ENCODE assay signal across 22 cellular contexts in the genomic region with DNA sequence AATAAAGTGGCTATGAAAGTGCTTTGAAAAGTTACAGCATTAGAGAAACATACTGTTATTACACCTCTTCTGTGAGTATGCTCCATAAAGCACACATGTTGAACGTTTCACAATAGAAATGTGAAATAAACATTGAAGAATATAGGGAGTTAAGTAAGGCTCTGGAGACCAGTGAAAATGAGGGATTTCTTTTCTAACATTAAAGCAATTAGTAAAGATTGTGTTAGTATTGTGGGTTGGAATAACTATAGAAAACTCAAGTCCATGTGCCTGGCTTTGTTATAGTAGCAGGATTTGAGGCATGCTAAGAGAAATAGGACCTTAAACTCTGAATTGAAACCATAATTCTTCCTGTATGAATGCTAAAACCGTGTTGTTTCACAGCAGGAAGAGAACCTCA.
"Had no signal": no experiment of that assay in that cellular context is flagged by ENCODE, and none has a peak within 500 bp of the region (broad histone marks: within the 10 kb centered on the region; RNA-seq: fewer than 3 reads in every experiment).

No MANE protein-coding gene starts in this region.

- H3K36me3 Mint-ChIP-seq: memory B cell; natural killer cell treated with Interleukin-12 subunit alpha and Interleukin-12 subunit beta and Interleukin-15 and Interleukin-18, amount 100 ng/mL, for 72 hours; neural progenitor cell had no signal

- ATAC-seq: effector memory CD8-positive, alpha-beta T cell; gastrocnemius medialis; heart right ventricle; left lung; lower lobe of right lung; natural killer cell treated with Interleukin-12 subunit alpha and Interleukin-12 subunit beta and Interleukin-15 and Interleukin-18, amount 100 ng/mL, for 72 hours; right cardiac atrium; stimulated activated naive B cell treated with anti-CD40 and anti-IgM and Interleukin-4, amounts not matched to agents 10 μg/mL and 1 μg/mL and 100 μg/mL, for 72 hours; stimulated activated naive CD8-positive, alpha-beta T cell treated with anti-CD3 and anti-CD28 coated beads, Interleukin-15, amount 100 ng/mL, for 72 hours had no signal

- DNase-seq: cortex of kidney; effector memory CD8-positive, alpha-beta T cell; gastrocnemius medialis; heart right ventricle; hypothalamus; islet precursor cell; left lung; lower lobe of right lung; midbrain; nucleus accumbens; ovary; right cardiac atrium; small intestine; stimulated activated CD4-positive, alpha-beta T cell treated with anti-CD3 and anti-CD28 coated beads, Interleukin-4, amount 100 ng/mL, for 1 hour; stimulated activated naive B cell treated with anti-CD40 and anti-IgM and Interleukin-4, amounts not matched to agents 10 μg/mL and 1 μg/mL and 100 μg/mL, for 72 hours; stimulated activated naive CD8-positive, alpha-beta T cell treated with anti-CD3 and anti-CD28 coated beads, Interleukin-15, amount 100 ng/mL, for 72 hours; testis; upper lobe of right lung had no signal

- H3K27ac Mint-ChIP-seq: neural progenitor cell; progenitor cell of endocrine pancreas; stimulated activated naive B cell treated with anti-CD40 and anti-IgM and Interleukin-4, amounts not matched to agents 10 μg/mL and 1 μg/mL and 100 μg/mL, for 72 hours; stimulated activated naive CD8-positive, alpha-beta T cell treated with anti-CD3 and anti-CD28 coated beads, Interleukin-15, amount 100 ng/mL, for 72 hours had no signal

- H3K4me1 Mint-ChIP-seq: neural progenitor cell had no signal

- H3K9me3 Mint-ChIP-seq: effector memory CD8-positive, alpha-beta T cell; memory B cell; natural killer cell treated with Interleukin-12 subunit alpha and Interleukin-12 subunit beta and Interleukin-15 and Interleukin-18, amount 100 ng/mL, for 72 hours; neural progenitor cell; stimulated activated naive B cell treated with anti-CD40 and anti-IgM and Interleukin-4, amounts not matched to agents 10 μg/mL and 1 μg/mL and 100 μg/mL, for 72 hours; stimulated activated naive CD8-positive, alpha-beta T cell treated with anti-CD3 and anti-CD28 coated beads, Interleukin-15, amount 100 ng/mL, for 72 hours had no signal

- H3K27me3 Mint-ChIP-seq: effector memory CD8-positive, alpha-beta T cell; memory B cell; natural killer cell treated with Interleukin-12 subunit alpha and Interleukin-12 subunit beta and Interleukin-15 and Interleukin-18, amount 100 ng/mL, for 72 hours; progenitor cell of endocrine pancreas; stimulated activated naive B cell treated with anti-CD40 and anti-IgM and Interleukin-4, amounts not matched to agents 10 μg/mL and 1 μg/mL and 100 μg/mL, for 72 hours; stimulated activated naive CD8-positive, alpha-beta T cell treated with anti-CD3 and anti-CD28 coated beads, Interleukin-15, amount 100 ng/mL, for 72 hours had no signal

- H3K4me3 Mint-ChIP-seq: effector memory CD8-positive, alpha-beta T cell; memory B cell; natural killer cell treated with Interleukin-12 subunit alpha and Interleukin-12 subunit beta and Interleukin-15 and Interleukin-18, amount 100 ng/mL, for 72 hours; neural progenitor cell; stimulated activated naive B cell treated with anti-CD40 and anti-IgM and Interleukin-4, amounts not matched to agents 10 μg/mL and 1 μg/mL and 100 μg/mL, for 72 hours; stimulated activated naive CD8-positive, alpha-beta T cell treated with anti-CD3 and anti-CD28 coated beads, Interleukin-15, amount 100 ng/mL, for 72 hours had no signal
